Comparison of ENCODE assay signal across 19 cellular contexts in genomic region chr7:35336444-35336843, GRCh38.
A peak's percentile ranks its signal among the peaks of the same experiment; 100 is the strongest.
DNase-seq lines count a peak whose midpoint lies in the region; ATAC-seq and TF ChIP-seq lines count a peak whose summit lies in the region.
"Had no signal": no experiment of that assay in that cellular context is flagged by ENCODE, and none has a peak within 500 bp of the region (broad histone marks: within the 10 kb centered on the region; RNA-seq: fewer than 3 reads in every experiment).

No MANE protein-coding gene starts in this region.

- H3K4me3 ChIP-seq in heart left ventricle: no peak overlapping the region
- no peak overlapping the region for H3K4me3 ChIP-seq in mesendoderm (ENCODE audit: low read length)
- H3K4me3 ChIP-seq: BLaER1, K562, MG63, SK-N-MC had no signal

- no peak overlapping the region for H3K56ac ChIP-seq in mesendoderm (ENCODE audit: low read length)

- no peaks in the 10 kb centered on the region for H3K36me3 Mint-ChIP-seq in activated naive CD8-positive, alpha-beta T cell treated with anti-CD3 and anti-CD28 coated beads, Interleukin-2, amount 50 U/mL, for 24 hours (ENCODE audit: low read depth)

- no peak overlapping the region for H3K4ac ChIP-seq in mesendoderm (ENCODE audit: low read depth, low read length)

- H3K4me1 Mint-ChIP-seq in activated naive CD8-positive, alpha-beta T cell treated with anti-CD3 and anti-CD28 coated beads, Interleukin-2, amount 50 U/mL, for 24 hours: no peaks in the 10 kb centered on the region

- H3K4me3 Mint-ChIP-seq in activated naive CD8-positive, alpha-beta T cell treated with anti-CD3 and anti-CD28 coated beads, Interleukin-2, amount 50 U/mL, for 24 hours: no peak overlapping the region
- H3K4me3 Mint-ChIP-seq: CD4-positive, alpha-beta T cell had no signal

- no peak overlapping the region for H2BK120ac ChIP-seq in mesendoderm (ENCODE audit: low read depth, low read length)

- H3K18ac ChIP-seq in mesendoderm (ENCODE audit: low read length): no peak overlapping the region

- H3K4me2 ChIP-seq in mesendoderm (ENCODE audit: low read length): no peak overlapping the region
- H3K4me2 ChIP-seq: BLaER1 had no signal

- TF ChIP-seq CTCF in heart left ventricle (IDR thresholded peaks at IDR 0.05): no peak

- no peaks in the 10 kb centered on the region for H3K27me3 ChIP-seq in heart left ventricle
- H3K27me3 ChIP-seq in mesendoderm (ENCODE audit: insufficient read depth, low read length, poor library complexity): no peaks in the 10 kb centered on the region
- H3K27me3 ChIP-seq: BLaER1, MG63 had no signal

- no peak overlapping the region for H4K5ac ChIP-seq in mesendoderm (ENCODE audit: low read length)

- peaks cover 7% of the 10 kb centered on the region for H3K27me3 Mint-ChIP-seq in activated naive CD8-positive, alpha-beta T cell treated with anti-CD3 and anti-CD28 coated beads, Interleukin-2, amount 50 U/mL, for 24 hours

- no peaks in the 10 kb centered on the region for H3K79me2 ChIP-seq in mesendoderm (ENCODE audit: control insufficient read depth, insufficient read depth, low read length)

- H2AK5ac ChIP-seq in mesendoderm (ENCODE audit: low read length): no peak overlapping the region

- no peak overlapping the region for H3K27ac Mint-ChIP-seq in activated naive CD8-positive, alpha-beta T cell treated with anti-CD3 and anti-CD28 coated beads, Interleukin-2, amount 50 U/mL, for 24 hours
- H3K27ac Mint-ChIP-seq: CD4-positive, alpha-beta T cell had no signal

- H3K9ac ChIP-seq in mesendoderm (ENCODE audit: low read length): no peak overlapping the region
- H3K9ac ChIP-seq: BLaER1 had no signal

- H3K36me3 ChIP-seq in heart left ventricle: no peaks in the 10 kb centered on the region
- no peaks in the 10 kb centered on the region for H3K36me3 ChIP-seq in mesendoderm (ENCODE audit: control insufficient read depth, insufficient read depth, low read length)
- H3K36me3 ChIP-seq: BLaER1, MG63 had no signal

- DNase-seq in ELF-1 (ENCODE audit: low read depth, low spot score) (peak; percentile 40), OCI-M1 (lab: John Stamatoyannopoulos, UW) (peak; percentile 21), heart left ventricle (peak in 2 of 5 donors; percentile 34 to 52), mesendoderm (peak; percentile 36), HUDEP-2 (lab: John Stamatoyannopoulos, UW; ENCODE audit: unreplicated experiment in 76 of 76) (no peak), SIG-M5 (lab: John Stamatoyannopoulos, UW) (no peak)
- DNase-seq in activated naive CD8-positive, alpha-beta T cell treated with anti-CD3 and anti-CD28 coated beads, Interleukin-2, amount 50 U/mL, for 24 hours: no peak
- DNase-seq: CD4-positive, alpha-beta T cell; COR-L47; DMS79; MG63; NCI-H1417 treated with DMSO at 0.1 percent for 48 hours; NCI-H187; NCI-H2107; NCI-H446 treated with DMSO at 0.1 percent for 48 hours; NCI-H526 treated with DMSO at 0.1 percent for 48 hours had no signal

- intact Hi-C loops in heart left ventricle (cut with DNase I): no loop called here

- no peak overlapping the region for H4K8ac ChIP-seq in mesendoderm (ENCODE audit: low read depth, low read length)

- WGBS in heart left ventricle, 4 donors: 27 to 37% (median 32%) methylated on average over 4 to 6 of the region's 6 CpGs
- no CpG with 5 or more reads among the region's 6 CpGs for WGBS in mesendoderm (ENCODE audit: extremely low coverage, insufficient coverage, low lambda C conversion rate)

- H3K23ac ChIP-seq in mesendoderm (ENCODE audit: low read length): no peak overlapping the region

- H3K9me3 ChIP-seq in heart left ventricle: no peaks in the 10 kb centered on the region
- H3K9me3 ChIP-seq: BLaER1, MG63 had no signal

- ATAC-seq in heart left ventricle: peak in 3 of 4 donors; percentile 5 to 61 (median 48)
- ATAC-seq in activated naive CD8-positive, alpha-beta T cell treated with anti-CD3 and anti-CD28 coated beads, Interleukin-2, amount 50 U/mL, for 24 hours: no peak
- ATAC-seq: K562 had no signal

- H3K9me3 Mint-ChIP-seq in activated naive CD8-positive, alpha-beta T cell treated with anti-CD3 and anti-CD28 coated beads, Interleukin-2, amount 50 U/mL, for 24 hours: no peaks in the 10 kb centered on the region
- H3K9me3 Mint-ChIP-seq: CD4-positive, alpha-beta T cell had no signal

- no peak for TF ChIP-seq POLR2A in heart left ventricle (IDR thresholded peaks at IDR 0.05)

- H3K79me1 ChIP-seq in mesendoderm (ENCODE audit: low read length): no peaks in the 10 kb centered on the region

- H2BK15ac ChIP-seq in mesendoderm (replicated peaks; ENCODE audit: low read depth): no peak overlapping the region

- peak overlapping the region in 2 of 12 donors; percentile 9 to 47 for H3K27ac ChIP-seq in heart left ventricle
- H3K27ac ChIP-seq in mesendoderm (ENCODE audit: low read depth, low read length): no peak overlapping the region
- H3K27ac ChIP-seq: BLaER1, SK-N-MC had no signal

- H3K4me1 ChIP-seq in heart left ventricle: peaks cover 0 to 24% (median 0%) of the 10 kb centered on the region in 12 donors
- H3K4me1 ChIP-seq in mesendoderm (ENCODE audit: control insufficient read depth, low read depth, low read length): peaks cover 2% of the 10 kb centered on the region

- no peak overlapping the region for H2BK5ac ChIP-seq in mesendoderm (ENCODE audit: low read length)

Comparison
In these comparisons a context has a peak if more than half of its experiments do, and no peak if none do; other contexts are left out.
1. DNase-seq: peak in ELF-1 (single experiment), OCI-M1 (single experiment) and mesendoderm (single experiment); none in HUDEP-2 (0 of 76), SIG-M5 (single experiment) and activated naive CD8-positive, alpha-beta T cell treated with anti-CD3 and anti-CD28 coated beads, Interleukin-2, amount 50 U/mL, for 24 hours (single experiment).